In the genomic region with DNA sequence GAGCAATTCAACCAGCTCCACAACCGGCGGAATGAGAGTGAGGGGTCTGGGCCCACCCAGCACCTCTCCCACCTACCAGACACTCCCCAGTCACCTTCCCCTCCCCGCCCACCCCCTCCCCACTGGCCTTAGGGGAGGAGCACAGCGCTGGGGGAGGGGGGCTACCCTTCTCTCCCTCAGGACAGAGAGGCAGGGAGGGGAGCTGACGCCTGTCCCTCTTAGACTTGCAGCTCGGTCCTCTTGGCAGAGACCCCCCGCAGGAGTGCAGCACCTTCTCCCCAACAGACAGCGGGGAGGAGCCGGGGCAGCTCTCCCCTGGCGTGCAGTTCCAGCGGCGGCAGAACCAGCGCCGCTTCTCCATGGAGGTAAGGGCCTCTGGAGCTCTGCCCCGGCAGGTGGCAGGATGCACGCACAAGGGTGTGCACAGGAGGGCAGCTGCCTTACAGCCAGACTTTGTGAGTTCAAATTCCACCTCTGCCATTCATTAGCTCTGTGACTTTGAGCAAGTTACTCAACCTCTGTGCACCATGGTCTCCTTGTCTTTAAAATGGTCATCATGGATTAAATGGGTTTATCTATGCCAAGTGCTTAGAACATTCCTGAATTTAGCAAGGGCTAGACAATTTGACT, we compare ENCODE assay signal across 1 cellular context.
TF ChIP-seq lines count a peak whose summit lies in the region.

No MANE protein-coding gene starts in this region.

TF ChIP-seq in GM23338, 12 proteins besides CTCF, POLR2A, EP300 and RAD21 (continued from another document):
- TF ChIP-seq, protein P1, sequence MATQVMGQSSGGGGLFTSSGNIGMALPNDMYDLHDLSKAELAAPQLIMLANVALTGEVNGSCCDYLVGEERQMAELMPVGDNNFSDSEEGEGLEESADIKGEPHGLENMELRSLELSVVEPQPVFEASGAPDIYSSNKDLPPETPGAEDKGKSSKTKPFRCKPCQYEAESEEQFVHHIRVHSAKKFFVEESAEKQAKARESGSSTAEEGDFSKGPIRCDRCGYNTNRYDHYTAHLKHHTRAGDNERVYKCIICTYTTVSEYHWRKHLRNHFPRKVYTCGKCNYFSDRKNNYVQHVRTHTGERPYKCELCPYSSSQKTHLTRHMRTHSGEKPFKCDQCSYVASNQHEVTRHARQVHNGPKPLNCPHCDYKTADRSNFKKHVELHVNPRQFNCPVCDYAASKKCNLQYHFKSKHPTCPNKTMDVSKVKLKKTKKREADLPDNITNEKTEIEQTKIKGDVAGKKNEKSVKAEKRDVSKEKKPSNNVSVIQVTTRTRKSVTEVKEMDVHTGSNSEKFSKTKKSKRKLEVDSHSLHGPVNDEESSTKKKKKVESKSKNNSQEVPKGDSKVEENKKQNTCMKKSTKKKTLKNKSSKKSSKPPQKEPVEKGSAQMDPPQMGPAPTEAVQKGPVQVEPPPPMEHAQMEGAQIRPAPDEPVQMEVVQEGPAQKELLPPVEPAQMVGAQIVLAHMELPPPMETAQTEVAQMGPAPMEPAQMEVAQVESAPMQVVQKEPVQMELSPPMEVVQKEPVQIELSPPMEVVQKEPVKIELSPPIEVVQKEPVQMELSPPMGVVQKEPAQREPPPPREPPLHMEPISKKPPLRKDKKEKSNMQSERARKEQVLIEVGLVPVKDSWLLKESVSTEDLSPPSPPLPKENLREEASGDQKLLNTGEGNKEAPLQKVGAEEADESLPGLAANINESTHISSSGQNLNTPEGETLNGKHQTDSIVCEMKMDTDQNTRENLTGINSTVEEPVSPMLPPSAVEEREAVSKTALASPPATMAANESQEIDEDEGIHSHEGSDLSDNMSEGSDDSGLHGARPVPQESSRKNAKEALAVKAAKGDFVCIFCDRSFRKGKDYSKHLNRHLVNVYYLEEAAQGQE (IDR thresholded peaks at IDR 0.05; ENCODE audit: unreplicated experiment), result no peak
- TF ChIP-seq ZNF114 (CRISPR knock-in tag; IDR thresholded peaks at IDR 0.05) (no peak), NANOG (IDR thresholded peaks at IDR 0.05; ENCODE audit: borderline replicate concordance) (no peak), JUNB (IDR thresholded peaks at IDR 0.05; ENCODE audit: unreplicated experiment) (no peak), EZH2phosphoT487 (IDR thresholded peaks at IDR 0.05; ENCODE audit: unreplicated experiment) (no peak), STAT1 (IDR thresholded peaks at IDR 0.05; ENCODE audit: unreplicated experiment) (no peak), CREB1 (CRISPR knock-in tag; IDR thresholded peaks at IDR 0.05; ENCODE audit: low read depth) (no peak)
- TF ChIP-seq, protein P2, sequence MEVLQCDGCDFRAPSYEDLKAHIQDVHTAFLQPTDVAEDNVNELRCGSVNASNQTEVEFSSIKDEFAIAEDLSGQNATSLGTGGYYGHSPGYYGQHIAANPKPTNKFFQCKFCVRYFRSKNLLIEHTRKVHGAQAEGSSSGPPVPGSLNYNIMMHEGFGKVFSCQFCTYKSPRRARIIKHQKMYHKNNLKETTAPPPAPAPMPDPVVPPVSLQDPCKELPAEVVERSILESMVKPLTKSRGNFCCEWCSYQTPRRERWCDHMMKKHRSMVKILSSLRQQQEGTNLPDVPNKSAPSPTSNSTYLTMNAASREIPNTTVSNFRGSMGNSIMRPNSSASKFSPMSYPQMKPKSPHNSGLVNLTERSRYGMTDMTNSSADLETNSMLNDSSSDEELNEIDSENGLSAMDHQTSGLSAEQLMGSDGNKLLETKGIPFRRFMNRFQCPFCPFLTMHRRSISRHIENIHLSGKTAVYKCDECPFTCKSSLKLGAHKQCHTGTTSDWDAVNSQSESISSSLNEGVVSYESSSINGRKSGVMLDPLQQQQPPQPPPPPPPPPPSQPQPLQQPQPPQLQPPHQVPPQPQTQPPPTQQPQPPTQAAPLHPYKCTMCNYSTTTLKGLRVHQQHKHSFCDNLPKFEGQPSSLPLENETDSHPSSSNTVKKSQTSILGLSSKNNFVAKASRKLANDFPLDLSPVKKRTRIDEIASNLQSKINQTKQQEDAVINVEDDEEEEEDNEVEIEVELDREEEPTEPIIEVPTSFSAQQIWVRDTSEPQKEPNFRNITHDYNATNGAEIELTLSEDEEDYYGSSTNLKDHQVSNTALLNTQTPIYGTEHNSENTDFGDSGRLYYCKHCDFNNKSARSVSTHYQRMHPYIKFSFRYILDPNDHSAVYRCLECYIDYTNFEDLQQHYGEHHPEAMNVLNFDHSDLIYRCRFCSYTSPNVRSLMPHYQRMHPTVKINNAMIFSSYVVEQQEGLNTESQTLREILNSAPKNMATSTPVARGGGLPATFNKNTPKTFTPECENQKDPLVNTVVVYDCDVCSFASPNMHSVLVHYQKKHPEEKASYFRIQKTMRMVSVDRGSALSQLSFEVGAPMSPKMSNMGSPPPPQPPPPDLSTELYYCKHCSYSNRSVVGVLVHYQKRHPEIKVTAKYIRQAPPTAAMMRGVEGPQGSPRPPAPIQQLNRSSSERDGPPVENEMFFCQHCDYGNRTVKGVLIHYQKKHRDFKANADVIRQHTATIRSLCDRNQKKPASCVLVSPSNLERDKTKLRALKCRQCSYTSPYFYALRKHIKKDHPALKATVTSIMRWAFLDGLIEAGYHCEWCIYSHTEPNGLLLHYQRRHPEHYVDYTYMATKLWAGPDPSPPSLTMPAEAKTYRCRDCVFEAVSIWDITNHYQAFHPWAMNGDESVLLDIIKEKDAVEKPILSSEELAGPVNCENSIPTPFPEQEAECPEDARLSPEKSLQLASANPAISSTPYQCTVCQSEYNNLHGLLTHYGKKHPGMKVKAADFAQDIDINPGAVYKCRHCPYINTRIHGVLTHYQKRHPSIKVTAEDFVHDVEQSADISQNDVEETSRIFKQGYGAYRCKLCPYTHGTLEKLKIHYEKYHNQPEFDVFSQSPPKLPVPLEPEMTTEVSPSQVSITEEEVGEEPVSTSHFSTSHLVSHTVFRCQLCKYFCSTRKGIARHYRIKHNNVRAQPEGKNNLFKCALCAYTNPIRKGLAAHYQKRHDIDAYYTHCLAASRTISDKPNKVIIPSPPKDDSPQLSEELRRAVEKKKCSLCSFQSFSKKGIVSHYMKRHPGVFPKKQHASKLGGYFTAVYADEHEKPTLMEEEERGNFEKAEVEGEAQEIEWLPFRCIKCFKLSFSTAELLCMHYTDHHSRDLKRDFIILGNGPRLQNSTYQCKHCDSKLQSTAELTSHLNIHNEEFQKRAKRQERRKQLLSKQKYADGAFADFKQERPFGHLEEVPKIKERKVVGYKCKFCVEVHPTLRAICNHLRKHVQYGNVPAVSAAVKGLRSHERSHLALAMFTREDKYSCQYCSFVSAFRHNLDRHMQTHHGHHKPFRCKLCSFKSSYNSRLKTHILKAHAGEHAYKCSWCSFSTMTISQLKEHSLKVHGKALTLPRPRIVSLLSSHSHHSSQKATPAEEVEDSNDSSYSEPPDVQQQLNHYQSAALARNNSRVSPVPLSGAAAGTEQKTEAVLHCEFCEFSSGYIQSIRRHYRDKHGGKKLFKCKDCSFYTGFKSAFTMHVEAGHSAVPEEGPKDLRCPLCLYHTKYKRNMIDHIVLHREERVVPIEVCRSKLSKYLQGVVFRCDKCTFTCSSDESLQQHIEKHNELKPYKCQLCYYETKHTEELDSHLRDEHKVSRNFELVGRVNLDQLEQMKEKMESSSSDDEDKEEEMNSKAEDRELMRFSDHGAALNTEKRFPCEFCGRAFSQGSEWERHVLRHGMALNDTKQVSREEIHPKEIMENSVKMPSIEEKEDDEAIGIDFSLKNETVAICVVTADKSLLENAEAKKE (CRISPR knock-in tag; IDR thresholded peaks at IDR 0.05), result no peak
